In genomic region chr19:19626516-19627441, GRCh38 we compare ENCODE assay signal across 9 cellular contexts. TPM values are rescaled to one million over a fixed set of nuclear protein-coding genes. Genes with fewer than 3 reads are reported as not detected.
DNase-seq lines count a peak whose midpoint lies in the region; ATAC-seq and TF ChIP-seq lines count a peak whose summit lies in the region.
"Had no signal": no experiment of that assay in that cellular context is flagged by ENCODE, and none has a peak within 500 bp of the region (broad histone marks: within the 10 kb centered on the region; RNA-seq: fewer than 3 reads in every experiment).

No MANE protein-coding gene starts in this region.

- TF ChIP-seq POLR2A in thyroid gland (IDR thresholded peaks at IDR 0.05): no peak

- peaks cover 21% of the 10 kb centered on the region for H3K4me1 Mint-ChIP-seq in activated T-cell treated with anti-CD3 and anti-CD28 coated beads, Interleukin-2, amount 50 U/mL, for 4 hours (ENCODE audit: low read depth)
- peaks cover 20% of the 10 kb centered on the region for H3K4me1 Mint-ChIP-seq in activated T-helper 1 cell treated with anti-CD3 and anti-CD28 coated beads, Interleukin-12 subunit alpha, Interleukin-12 subunit beta, Interleukin-2, Interleukin-4 antibody, amounts not matched to agents 30 ng/mL and 10 ng/mL and 1 ng/mL, durations not matched to agents 14 hours and 24 hours and 36 hours (ENCODE audit: low read depth)

- no peaks in the 10 kb centered on the region for H3K27me3 ChIP-seq in iPS-20b (ENCODE audit: insufficient read depth, low read length)
- no peaks in the 10 kb centered on the region for H3K27me3 ChIP-seq in thyroid gland

- peak overlapping the region; percentile 96 for H3K27ac Mint-ChIP-seq in activated T-helper 1 cell treated with anti-CD3 and anti-CD28 coated beads, Interleukin-12 subunit alpha, Interleukin-12 subunit beta, Interleukin-2, Interleukin-4 antibody, amounts not matched to agents 30 ng/mL and 10 ng/mL and 1 ng/mL, durations not matched to agents 14 hours and 24 hours and 36 hours

- no peak for DNase-seq in activated T-cell treated with anti-CD3 and anti-CD28 coated beads, Interleukin-2, amount 50 U/mL, for 4 hours
- no peak for DNase-seq in activated T-cell treated with anti-CD3 and anti-CD28 coated beads, Interleukin-2, amount 50 U/mL, for 1 hour
- DNase-seq in activated T-helper 1 cell treated with anti-CD3 and anti-CD28 coated beads, Interleukin-12 subunit alpha, Interleukin-12 subunit beta, Interleukin-2, Interleukin-4 antibody, amounts not matched to agents 30 ng/mL and 10 ng/mL and 1 ng/mL, durations not matched to agents 14 hours and 24 hours and 36 hours (ENCODE audit: low spot score): no peak
- no peak for DNase-seq in thyroid gland
- no peak for DNase-seq in NOMO-1 treated with DMSO at 0.1 percent for 48 hours (lab: John Stamatoyannopoulos, UW; ENCODE audit: unreplicated experiment)
- no peak for DNase-seq in activated CD8-positive, alpha-beta memory T cell treated with anti-CD3 and anti-CD28 coated beads, Interleukin-2, amount 50 U/mL, for 4 hours
- DNase-seq: KG1 had no signal

- H3K4me1 ChIP-seq in iPS-20b (ENCODE audit: insufficient read depth, low read length): peaks cover 14% of the 10 kb centered on the region; the same call in 1 of the 2 replicates
- peaks cover 0 to 20% of the 10 kb centered on the region in 2 donors for H3K4me1 ChIP-seq in thyroid gland

- H3K4me3 ChIP-seq in iPS-20b (ENCODE audit: low read length): peak overlapping the region; percentile 92
- H3K4me3 ChIP-seq in thyroid gland (replicated peaks in 1 of 3): peak overlapping the region in 1 of 3 donors; percentile 66

- H3K36me3 ChIP-seq in iPS-20b (ENCODE audit: insufficient read depth, low read depth, low read length) (peaks cover 26% of the 10 kb centered on the region), thyroid gland (peaks cover 0 to 6% of the 10 kb centered on the region in 2 donors)

- H3K4me3 Mint-ChIP-seq in activated T-cell treated with anti-CD3 and anti-CD28 coated beads, Interleukin-2, amount 50 U/mL, for 4 hours: peak overlapping the region; percentile 91
- peak overlapping the region; percentile 87 for H3K4me3 Mint-ChIP-seq in activated T-helper 1 cell treated with anti-CD3 and anti-CD28 coated beads, Interleukin-12 subunit alpha, Interleukin-12 subunit beta, Interleukin-2, Interleukin-4 antibody, amounts not matched to agents 30 ng/mL and 10 ng/mL and 1 ng/mL, durations not matched to agents 14 hours and 24 hours and 36 hours

- no peaks in the 10 kb centered on the region for H3K27me3 Mint-ChIP-seq in activated T-cell treated with anti-CD3 and anti-CD28 coated beads, Interleukin-2, amount 50 U/mL, for 4 hours (ENCODE audit: low read depth)
- no peaks in the 10 kb centered on the region for H3K27me3 Mint-ChIP-seq in activated T-helper 1 cell treated with anti-CD3 and anti-CD28 coated beads, Interleukin-12 subunit alpha, Interleukin-12 subunit beta, Interleukin-2, Interleukin-4 antibody, amounts not matched to agents 30 ng/mL and 10 ng/mL and 1 ng/mL, durations not matched to agents 14 hours and 24 hours and 36 hours (ENCODE audit: insufficient read depth)

- H3K9me3 ChIP-seq in iPS-20b (ENCODE audit: insufficient read depth, low read depth, low read length) (no peaks in the 10 kb centered on the region), thyroid gland (no peaks in the 10 kb centered on the region)

- H3K9ac ChIP-seq in iPS-20b (ENCODE audit: low read depth, low read length): peak overlapping the region; percentile 88; the same call in 1 of the 2 replicates

- H3K27ac ChIP-seq in iPS-20b (ENCODE audit: low read length) (no peak overlapping the region), thyroid gland (peak overlapping the region in 2 of 3 donors; percentile 36 to 86)

- no peak for TF ChIP-seq CTCF in thyroid gland (IDR thresholded peaks at IDR 0.05)

- H3K36me3 Mint-ChIP-seq in activated T-cell treated with anti-CD3 and anti-CD28 coated beads, Interleukin-2, amount 50 U/mL, for 4 hours (ENCODE audit: insufficient read depth): peaks cover 4% of the 10 kb centered on the region
- H3K36me3 Mint-ChIP-seq in activated T-helper 1 cell treated with anti-CD3 and anti-CD28 coated beads, Interleukin-12 subunit alpha, Interleukin-12 subunit beta, Interleukin-2, Interleukin-4 antibody, amounts not matched to agents 30 ng/mL and 10 ng/mL and 1 ng/mL, durations not matched to agents 14 hours and 24 hours and 36 hours (ENCODE audit: low read depth): peaks cover 33% of the 10 kb centered on the region

- WGBS in thyroid gland, 2 donors: 93% methylated on average over 30 to 38 of the region's 48 CpGs

- no peak for ATAC-seq in activated T-cell treated with anti-CD3 and anti-CD28 coated beads, Interleukin-2, amount 50 U/mL, for 4 hours
- ATAC-seq in GM18498 (IDR thresholded peaks at IDR 0.05; ENCODE audit: unreplicated experiment): no peak

- no peaks in the 10 kb centered on the region for H3K9me3 Mint-ChIP-seq in activated T-cell treated with anti-CD3 and anti-CD28 coated beads, Interleukin-2, amount 50 U/mL, for 4 hours
- no peaks in the 10 kb centered on the region for H3K9me3 Mint-ChIP-seq in activated T-helper 1 cell treated with anti-CD3 and anti-CD28 coated beads, Interleukin-12 subunit alpha, Interleukin-12 subunit beta, Interleukin-2, Interleukin-4 antibody, amounts not matched to agents 30 ng/mL and 10 ng/mL and 1 ng/mL, durations not matched to agents 14 hours and 24 hours and 36 hours

- intact Hi-C loops in activated T-helper 1 cell treated with anti-CD3 and anti-CD28 coated beads, Interleukin-12 subunit alpha, Interleukin-12 subunit beta, Interleukin-2, Interleukin-4 antibody, amounts not matched to agents 30 ng/mL and 10 ng/mL and 1 ng/mL, durations not matched to agents 14 hours and 24 hours and 36 hours (cut with micrococcal nuclease): loop anchor here (1.0 kb wide), 2 partner anchors 8 to 16 kb away; partner anchors contain the start of gene PBX4
- intact Hi-C loops in thyroid gland (cut with DNase I): no loop called here

RNA-seq across cellular contexts. Expression of gene LPAR2, which starts 1.2 kb away (rescaled TPM):
- 10 to 100 TPM in 2 of 3 donors, 1 to 10 TPM in 1; 9.4 to 15.1 (median 14.7) TPM for total RNA-seq in activated T-cell treated with anti-CD3 and anti-CD28 coated beads, Interleukin-2, amount 50 U/mL, for 4 hours
- total RNA-seq in activated T-helper 1 cell treated with anti-CD3 and anti-CD28 coated beads, Interleukin-12 subunit alpha, Interleukin-12 subunit beta, Interleukin-2, Interleukin-4 antibody, amounts not matched to agents 30 ng/mL and 10 ng/mL and 1 ng/mL, durations not matched to agents 14 hours and 24 hours and 36 hours: 25.8 and 27.4 TPM in 2 replicates
- 10 to 100 TPM; 10.2 to 35.2 (median 22.9) TPM for total RNA-seq in thyroid gland

RNA-seq across cellular contexts. Expression of gene PBX4, which starts 8.3 kb away (rescaled TPM):
- 10 to 100 TPM in 1 of 3 donors, 1 to 10 TPM in 2; 8.9 to 12.1 (median 9.2) TPM for total RNA-seq in activated T-cell treated with anti-CD3 and anti-CD28 coated beads, Interleukin-2, amount 50 U/mL, for 4 hours
- total RNA-seq in activated T-helper 1 cell treated with anti-CD3 and anti-CD28 coated beads, Interleukin-12 subunit alpha, Interleukin-12 subunit beta, Interleukin-2, Interleukin-4 antibody, amounts not matched to agents 30 ng/mL and 10 ng/mL and 1 ng/mL, durations not matched to agents 14 hours and 24 hours and 36 hours: 28.0 and 29.6 TPM in 2 replicates
- 10 to 100 TPM; 22.5 to 62.4 (median 38.4) TPM for total RNA-seq in thyroid gland

RNA-seq across cellular contexts. Expression of gene GMIP, which starts 16.7 kb away (rescaled TPM):
- 10 to 100 TPM; 38.7 to 43.4 (median 42.1) TPM for total RNA-seq in activated T-cell treated with anti-CD3 and anti-CD28 coated beads, Interleukin-2, amount 50 U/mL, for 4 hours
- total RNA-seq in activated T-helper 1 cell treated with anti-CD3 and anti-CD28 coated beads, Interleukin-12 subunit alpha, Interleukin-12 subunit beta, Interleukin-2, Interleukin-4 antibody, amounts not matched to agents 30 ng/mL and 10 ng/mL and 1 ng/mL, durations not matched to agents 14 hours and 24 hours and 36 hours: 67.8 and 71.6 TPM in 2 replicates
- total RNA-seq in thyroid gland: 10 to 100 TPM; 12.9 to 23.5 (median 17.3) TPM

RNA-seq across cellular contexts. Expression of gene ATP13A1, which starts 36.7 kb away (rescaled TPM):
- 100 to 1,000 TPM; 101 to 108 (median 102) TPM for total RNA-seq in activated T-cell treated with anti-CD3 and anti-CD28 coated beads, Interleukin-2, amount 50 U/mL, for 4 hours
- 101 and 104 TPM in 2 replicates for total RNA-seq in activated T-helper 1 cell treated with anti-CD3 and anti-CD28 coated beads, Interleukin-12 subunit alpha, Interleukin-12 subunit beta, Interleukin-2, Interleukin-4 antibody, amounts not matched to agents 30 ng/mL and 10 ng/mL and 1 ng/mL, durations not matched to agents 14 hours and 24 hours and 36 hours
- total RNA-seq in thyroid gland: 100 to 1,000 TPM in 3 of 4 donors, 10 to 100 TPM in 1; 97.3 to 293 (median 129) TPM

RNA-seq across cellular contexts. Expression of gene ZNF101, which starts 41.9 kb away (rescaled TPM):
- total RNA-seq in activated T-cell treated with anti-CD3 and anti-CD28 coated beads, Interleukin-2, amount 50 U/mL, for 4 hours: 10 to 100 TPM; 29.2 to 33.2 (median 29.4) TPM
- total RNA-seq in activated T-helper 1 cell treated with anti-CD3 and anti-CD28 coated beads, Interleukin-12 subunit alpha, Interleukin-12 subunit beta, Interleukin-2, Interleukin-4 antibody, amounts not matched to agents 30 ng/mL and 10 ng/mL and 1 ng/mL, durations not matched to agents 14 hours and 24 hours and 36 hours: 48.2 and 54.9 TPM in 2 replicates
- 10 to 100 TPM in 2 of 4 donors, 1 to 10 TPM in 2; 6.9 to 13.4 (median 11.3) TPM for total RNA-seq in thyroid gland
